Comparison of ENCODE assay signal across 19 cellular contexts in the genomic region with DNA sequence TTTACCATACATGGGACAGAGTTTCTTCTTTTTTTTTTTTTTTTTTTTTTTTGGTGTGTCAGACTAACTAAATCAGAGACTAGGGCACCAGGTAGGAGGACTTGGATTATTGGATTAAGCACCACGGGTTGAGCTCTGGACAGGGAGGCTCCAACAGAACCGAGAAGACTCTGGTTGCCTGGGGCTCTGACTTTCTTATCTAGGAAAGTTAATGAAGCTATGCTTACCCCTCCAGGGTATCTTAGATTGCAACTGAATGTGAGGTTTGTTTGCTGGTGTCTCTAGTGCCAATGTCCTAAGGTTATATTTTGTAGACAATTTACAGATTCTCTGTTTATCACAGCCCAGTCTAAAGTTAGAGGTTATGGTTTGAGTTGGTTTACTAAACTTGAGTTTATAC.
"Had no signal": no experiment of that assay in that cellular context is flagged by ENCODE, and none has a peak within 500 bp of the region (broad histone marks: within the 10 kb centered on the region; RNA-seq: fewer than 3 reads in every experiment).

No MANE protein-coding gene starts in this region.

- H3K27me3 Mint-ChIP-seq: dendritic cell treated with granulocyte-macrophage colony-stimulating factor and Interleukin-4, amounts not matched to agents 40 ng/mL and 50 ng/mL, for 4 days; effector memory CD8-positive, alpha-beta T cell; memory B cell; naive B cell had no signal

- H3K9ac ChIP-seq: parathyroid adenoma had no signal

- H3K27me3 ChIP-seq: tibial artery, upper lobe of left lung, uterus had no signal

- H3K4me3 Mint-ChIP-seq: dendritic cell treated with granulocyte-macrophage colony-stimulating factor and Interleukin-4, amounts not matched to agents 40 ng/mL and 50 ng/mL, for 4 days; effector memory CD8-positive, alpha-beta T cell; memory B cell; nephron had no signal

- H3K4me1 ChIP-seq: parathyroid adenoma, prostate gland, uterus had no signal

- H3K27ac ChIP-seq: lower lobe of right lung, prostate gland, tibial artery had no signal

- H3K27ac Mint-ChIP-seq: dendritic cell treated with granulocyte-macrophage colony-stimulating factor and Interleukin-4, amounts not matched to agents 40 ng/mL and 50 ng/mL, for 4 days; memory B cell had no signal

- H3K4me3 ChIP-seq: lower lobe of right lung, prostate gland, tibial artery, upper lobe of left lung, uterus had no signal

- H3K36me3 Mint-ChIP-seq: memory B cell had no signal

- ATAC-seq: effector memory CD8-positive, alpha-beta T cell; left lobe of liver; lower lobe of right lung; sciatic nerve had no signal

- H3K79me2 ChIP-seq: parathyroid adenoma had no signal

- DNase-seq: cerebellar nuclear complex; effector memory CD8-positive, alpha-beta T cell; foreskin melanocyte; islet precursor cell; lower lobe of right lung; naive B cell; retina; stimulated activated CD4-positive, alpha-beta T cell treated with anti-CD3 and anti-CD28 coated beads, Interleukin-12 subunit alpha, Interleukin-12 subunit beta, amount 100 ng/mL, for 4 hours; stimulated activated naive CD4-positive, alpha-beta T cell treated with Interleukin-2 at 50 U/mL for 16 hours; tibial artery; upper lobe of left lung; uterus had no signal

- H2AFZ ChIP-seq: parathyroid adenoma had no signal

- H3K36me3 ChIP-seq: lower lobe of right lung, prostate gland, tibial artery, upper lobe of left lung, uterus had no signal

- H3K9me3 Mint-ChIP-seq: dendritic cell treated with granulocyte-macrophage colony-stimulating factor and Interleukin-4, amounts not matched to agents 40 ng/mL and 50 ng/mL, for 4 days; effector memory CD8-positive, alpha-beta T cell had no signal

- H3K9me3 ChIP-seq: lower lobe of right lung, prostate gland, tibial artery, upper lobe of left lung, uterus had no signal
